In genomic region chr11:120811731-120812130, GRCh38 we compare ENCODE assay signal across 23 cellular contexts.
DNase-seq lines count a peak whose midpoint lies in the region; ATAC-seq and TF ChIP-seq lines count a peak whose summit lies in the region.
"Had no signal": no experiment of that assay in that cellular context is flagged by ENCODE, and none has a peak within 500 bp of the region (broad histone marks: within the 10 kb centered on the region; RNA-seq: fewer than 3 reads in every experiment).

No MANE protein-coding gene starts in this region.

- H3K4me3 ChIP-seq in Peyer's patch: no peak overlapping the region
- H3K4me3 ChIP-seq: A549; BLaER1 treated with 17β-estradiol and CSF1 and Interleukin-3, amounts not matched to agents 10 nM and 100 nM; GM12878; GM23338 had no signal

- POLR2A ChIA-PET in WTC11 (lab: Charles Lee): no interaction called here

- H3K27ac Mint-ChIP-seq in WTC11 (0 out of 2 replicates have a peak overlapping the region, but pooled peaks have one; percentile 12), neural crest cell (ENCODE audit: unreplicated experiment) (peak overlapping the region; percentile 15)
- H3K27ac Mint-ChIP-seq: CD4-positive, alpha-beta memory T cell; GM23338; H9 had no signal

- no peaks in the 10 kb centered on the region for H3K4me1 ChIP-seq in Peyer's patch
- H3K4me1 ChIP-seq: BE2C had no signal

- H3K36me3 Mint-ChIP-seq in WTC11 (no peaks in the 10 kb centered on the region), neural crest cell (ENCODE audit: low read depth) (no peaks in the 10 kb centered on the region)
- H3K36me3 Mint-ChIP-seq: CD4-positive, alpha-beta memory T cell had no signal

- TF ChIP-seq CTCF in WTC11 (IDR thresholded peaks at IDR 0.05) (no peak), neural crest cell (conservative IDR thresholded peaks at IDR 0.05) (no peak), Peyer's patch (IDR thresholded peaks at IDR 0.05) (no peak)

- peaks cover 15% of the 10 kb centered on the region for H3K4me1 Mint-ChIP-seq in WTC11
- H3K4me1 Mint-ChIP-seq in neural crest cell: peaks cover 2% of the 10 kb centered on the region
- H3K4me1 Mint-ChIP-seq: CD4-positive, alpha-beta memory T cell had no signal

- H3K9me3 Mint-ChIP-seq in WTC11 (no peaks in the 10 kb centered on the region), neural crest cell (no peaks in the 10 kb centered on the region)
- H3K9me3 Mint-ChIP-seq: CD4-positive, alpha-beta memory T cell; GM23338; H9 had no signal

- H3K27ac ChIP-seq in Peyer's patch: no peak overlapping the region
- H3K27ac ChIP-seq: A549; BLaER1 treated with 17β-estradiol and CSF1 and Interleukin-3, amounts not matched to agents 10 nM and 100 nM had no signal

- H3K27me3 ChIP-seq in Peyer's patch: no peaks in the 10 kb centered on the region
- H3K27me3 ChIP-seq: BE2C; BLaER1 treated with 17β-estradiol and CSF1 and Interleukin-3, amounts not matched to agents 10 nM and 100 nM had no signal

- H3K36me3 ChIP-seq in Peyer's patch: no peaks in the 10 kb centered on the region
- H3K36me3 ChIP-seq: BE2C; BLaER1 treated with 17β-estradiol and CSF1 and Interleukin-3, amounts not matched to agents 10 nM and 100 nM had no signal

- TF ChIP-seq POLR2A in Peyer's patch (IDR thresholded peaks at IDR 0.05): no peak

- DNase-seq in Daoy (ENCODE audit: low read depth) (peak; percentile 13), M059J (ENCODE audit: low read depth) (peak; percentile 74), WTC11 (ENCODE audit: low spot score) (no peak), neural crest cell (ENCODE audit: low read depth, low spot score) (no peak), Peyer's patch (no peak), C1 segment of cervical spinal cord (lab: John Stamatoyannopoulos, UW) (no peak)
- DNase-seq: 8988T; ACHN; AML-193; BE2C; Calu3; CD4-positive, alpha-beta memory T cell; COR-L47; DMS53; DMS79 treated with DMSO at 0.1 percent for 48 hours; GDM1; H9 had no signal

- CTCF ChIA-PET in WTC11 (lab: Charles Lee): interaction anchor here (2.0 kb wide), 1 partner anchor 10 kb away, joined by 10 read pairs; no protein-coding TSS in a partner anchor

- H3K27me3 Mint-ChIP-seq in WTC11 (ENCODE audit: low read depth): no peaks in the 10 kb centered on the region
- no peaks in the 10 kb centered on the region for H3K27me3 Mint-ChIP-seq in neural crest cell (ENCODE audit: low read depth)

- no peak overlapping the region for H3K4me3 Mint-ChIP-seq in WTC11
- H3K4me3 Mint-ChIP-seq in neural crest cell: no peak overlapping the region
- H3K4me3 Mint-ChIP-seq: CD4-positive, alpha-beta memory T cell; GM23338; H9 had no signal

- no peaks in the 10 kb centered on the region for H3K9me3 ChIP-seq in Peyer's patch
- H3K9me3 ChIP-seq: A549; BE2C; BLaER1 treated with 17β-estradiol and CSF1 and Interleukin-3, amounts not matched to agents 10 nM and 100 nM had no signal

- ATAC-seq in WTC11: no peak
- no peak for ATAC-seq in GM19023 (IDR thresholded peaks at IDR 0.05; ENCODE audit: unreplicated experiment)
- ATAC-seq: A549, GM12878, GM23338, HCT116 had no signal

TF ChIP-seq in WTC11, 78 proteins besides CTCF, POLR2A, EP300 and RAD21:
- TF ChIP-seq NR1H2 (CRISPR knock-in tag; IDR thresholded peaks at IDR 0.05) (no peak), MAX (CRISPR knock-in tag; IDR thresholded peaks at IDR 0.05) (no peak), ATF1 (CRISPR knock-in tag; IDR thresholded peaks at IDR 0.05) (no peak), ARID4B (CRISPR knock-in tag; IDR thresholded peaks at IDR 0.05; ENCODE audit: borderline replicate concordance) (no peak), CREM (CRISPR knock-in tag; IDR thresholded peaks at IDR 0.05) (no peak), ZNF425 (CRISPR knock-in tag; conservative IDR thresholded peaks at IDR 0.05) (no peak), KAT7 (CRISPR knock-in tag; IDR thresholded peaks at IDR 0.05; ENCODE audit: borderline replicate concordance) (no peak), PRRX2 (CRISPR knock-in tag; IDR thresholded peaks at IDR 0.05) (no peak)

Comparison
In these comparisons a context has a peak if more than half of its experiments do, and no peak if none do; other contexts are left out.
1. DNase-seq: peak in Daoy (single experiment) and M059J (single experiment); none in WTC11 (single experiment), neural crest cell (single experiment), Peyer's patch (0 of 3) and C1 segment of cervical spinal cord (0 of 14).